Comparison of ENCODE assay signal across 8 cellular contexts in genomic region chrX:132023117-132023895, GRCh38. TPM values are rescaled to one million over a fixed set of nuclear protein-coding genes. Genes with fewer than 3 reads are reported as not detected.
DNase-seq lines count a peak whose midpoint lies in the region; ATAC-seq lines count a peak whose summit lies in the region.

TSS of gene STK26 (plus strand) at chrX:132023302. CDS start at chrX:132023618, 316 bp downstream.

- DNase-seq in Ammon's horn (ENCODE audit: low spot score) (peak; percentile 48), NCI-H748 (lab: John Stamatoyannopoulos, UW; ENCODE audit: unreplicated experiment) (peak; percentile 78), mesendoderm (peak; percentile 91)
- peak; percentile 70 to 75 for DNase-seq in activated CD4-positive, alpha-beta T cell treated with anti-CD3 and anti-CD28 coated beads, Interleukin-2, amount 50 U/mL, for 48 hours
- peak; percentile 67 for DNase-seq in effector CD4-positive, alpha-beta T cell
- DNase-seq in stimulated activated CD8-positive, alpha-beta memory T cell treated with anti-CD3 and anti-CD28 coated beads, Interleukin-15, amount 100 ng/mL, for 4 hours (ENCODE audit: low read depth in 2 of 2) = peak; percentile 46 to 56

- H2BK5ac ChIP-seq in mesendoderm (ENCODE audit: low read length) = no peak within 1 kb of the TSS

- H3K23ac ChIP-seq in mesendoderm (ENCODE audit: low read length) = no peak within 1 kb of the TSS

- no peak within 1 kb of the TSS for H4K8ac ChIP-seq in mesendoderm (ENCODE audit: low read depth, low read length)

- no peaks in the 10 kb centered on the region for H3K79me1 ChIP-seq in mesendoderm (ENCODE audit: low read length)

- peak within 1 kb of the TSS; percentile 48 for H3K4ac ChIP-seq in mesendoderm (ENCODE audit: low read depth, low read length)

- H3K36me3 ChIP-seq in mesendoderm (ENCODE audit: control insufficient read depth, insufficient read depth, low read length) = no peaks in the 10 kb centered on the region

- peak within 1 kb of the TSS; percentile 93 for H3K56ac ChIP-seq in mesendoderm (ENCODE audit: low read length)

- H2BK120ac ChIP-seq in mesendoderm (ENCODE audit: low read depth, low read length) = no peak within 1 kb of the TSS

- H3K9ac ChIP-seq in mesendoderm (ENCODE audit: low read length) = peak within 1 kb of the TSS; percentile 84

- WGBS in mesendoderm (ENCODE audit: extremely low coverage, insufficient coverage, low lambda C conversion rate) = no CpG with 5 or more reads among the region's 65 CpGs

- H4K5ac ChIP-seq in mesendoderm (ENCODE audit: low read length) = no peak within 1 kb of the TSS

- no peak within 1 kb of the TSS for H2AK5ac ChIP-seq in mesendoderm (ENCODE audit: low read length)

- peak within 1 kb of the TSS; percentile 76 for H3K27ac ChIP-seq in mesendoderm (ENCODE audit: low read depth, low read length)

- ATAC-seq in GM19025 (IDR thresholded peaks at IDR 0.05; ENCODE audit: low read depth, unreplicated experiment) = peak; percentile 76
- peak; percentile 74 for ATAC-seq in HG03159 (IDR thresholded peaks at IDR 0.05; ENCODE audit: unreplicated experiment)

- H3K4me2 ChIP-seq in mesendoderm (ENCODE audit: low read length) = peak within 1 kb of the TSS; percentile 71

- H3K79me2 ChIP-seq in mesendoderm (ENCODE audit: control insufficient read depth, insufficient read depth, low read length) = peaks cover 18% of the 10 kb centered on the region

- peak within 1 kb of the TSS; percentile 77 for H3K4me3 ChIP-seq in mesendoderm (ENCODE audit: low read length)

- no peaks in the 10 kb centered on the region for H3K4me1 ChIP-seq in mesendoderm (ENCODE audit: control insufficient read depth, low read depth, low read length)

- no peak within 1 kb of the TSS for H2BK15ac ChIP-seq in mesendoderm (replicated peaks; ENCODE audit: low read depth)

- H3K18ac ChIP-seq in mesendoderm (ENCODE audit: low read length) = peak within 1 kb of the TSS; percentile 32

- no peaks in the 10 kb centered on the region for H3K27me3 ChIP-seq in mesendoderm (ENCODE audit: insufficient read depth, low read length, poor library complexity)

RNA-seq across cellular contexts. Expression of gene STK26, which starts in this region (rescaled TPM):
- 69.3 TPM for polyA plus RNA-seq in mesendoderm (2013, experiment 1 of 2)
- polyA plus RNA-seq in mesendoderm (2013, experiment 2 of 2) = 71.4 TPM

Comparison
In these comparisons a context has a peak if more than half of its experiments do, and no peak if none do; other contexts are left out.
1. Peak in every context shown above with its lines: DNase-seq, ATAC-seq, H3K4me3 ChIP-seq and H3K27ac ChIP-seq.